1 cellular context compared by ENCODE assay signal in the genomic region with DNA sequence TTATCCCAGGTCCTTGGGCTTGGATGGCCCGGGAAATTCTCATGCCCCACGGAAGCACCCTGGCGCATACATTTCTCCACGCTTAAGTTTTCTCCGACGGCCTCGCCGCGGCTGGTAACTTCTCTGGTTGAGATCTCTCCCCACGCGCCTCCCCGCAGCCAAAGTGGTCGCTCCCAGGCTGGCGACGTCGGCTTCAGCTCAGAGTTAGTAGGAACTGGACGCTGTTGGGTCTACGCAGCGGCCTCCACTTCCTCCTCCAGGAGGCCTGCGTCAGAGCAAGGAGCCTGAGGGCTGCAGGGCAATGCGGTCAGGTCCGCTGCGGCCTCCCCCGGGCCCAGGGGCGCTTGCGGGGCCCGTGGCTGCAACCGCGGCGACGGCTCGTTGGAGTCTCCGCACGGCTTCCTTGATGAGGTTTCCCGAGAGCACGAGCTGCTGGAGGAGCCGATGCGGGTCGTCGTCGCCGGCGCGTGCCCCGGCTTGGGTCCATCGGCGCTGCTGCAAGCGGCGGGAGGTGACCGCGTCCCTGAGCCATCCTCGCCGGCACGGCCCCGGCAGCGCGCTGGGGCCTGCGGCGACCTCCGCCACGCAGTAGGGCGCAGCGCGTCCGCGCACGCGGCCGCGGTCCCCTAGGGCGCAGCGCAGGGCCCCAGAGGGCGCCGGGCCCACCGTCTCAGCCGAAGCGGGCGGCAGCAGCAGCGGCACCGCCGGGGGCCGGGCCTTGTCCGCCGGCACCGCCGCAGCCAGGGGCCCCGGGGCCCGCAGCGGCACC.
TF ChIP-seq lines count a peak whose summit lies in the region.

No MANE protein-coding gene starts in this region.

TF ChIP-seq in HepG2, 621 proteins besides CTCF, POLR2A, EP300 and RAD21 (continues in another document):
- TF ChIP-seq AGO1 (IDR thresholded peaks at IDR 0.05; ENCODE audit: low read depth, low read length, poor library complexity, severe bottlenecking) (peak; percentile 10), ZNF256 (CRISPR knock-in tag; conservative IDR thresholded peaks at IDR 0.05) (no peak), ZBTB20 (CRISPR knock-in tag; IDR thresholded peaks at IDR 0.05; ENCODE audit: borderline replicate concordance, low read depth) (no peak), ZNF576 (CRISPR knock-in tag; IDR thresholded peaks at IDR 0.05) (no peak), NFE2L2 (IDR thresholded peaks at IDR 0.05; ENCODE audit: low read length) (no peak), ZBTB26 (CRISPR knock-in tag; IDR thresholded peaks at IDR 0.05; ENCODE audit: borderline replicate concordance) (no peak), TEAD3 (CRISPR knock-in tag; optimal IDR thresholded peaks at IDR 0.05; ENCODE audit: borderline replicate concordance) (no peak), ZNF652 (CRISPR knock-in tag; IDR thresholded peaks at IDR 0.05; ENCODE audit: borderline replicate concordance, low read depth) (no peak), ZNF329 (CRISPR knock-in tag; IDR thresholded peaks at IDR 0.05; ENCODE audit: low read depth) (0 out of 2 replicates have a peak, but pooled peaks have one; percentile 46), DNMT3B (CRISPR knock-in tag; conservative IDR thresholded peaks at IDR 0.05) (no peak), ZNF777 (CRISPR knock-in tag; IDR thresholded peaks at IDR 0.05) (peak; percentile 72), ZNF282 (IDR thresholded peaks at IDR 0.05; ENCODE audit: partially characterized antibody) (no peak), DMAP1 (CRISPR knock-in tag; IDR thresholded peaks at IDR 0.05) (no peak), GLI4 (CRISPR knock-in tag; IDR thresholded peaks at IDR 0.05; ENCODE audit: borderline replicate concordance) (0 out of 2 replicates have a peak, but pooled peaks have one; percentile 36), NRL (CRISPR knock-in tag; IDR thresholded peaks at IDR 0.05; ENCODE audit: borderline replicate concordance) (peak; percentile 84), ZNF225 (CRISPR knock-in tag; IDR thresholded peaks at IDR 0.05) (0 out of 2 replicates have a peak, but pooled peaks have one; percentile 72), HMG20B (CRISPR knock-in tag; conservative IDR thresholded peaks at IDR 0.05) (no peak), RORA (CRISPR knock-in tag; IDR thresholded peaks at IDR 0.05) (no peak), KDM5A (IDR thresholded peaks at IDR 0.05; ENCODE audit: borderline replicate concordance, low read length) (0 out of 2 replicates have a peak, but pooled peaks have one; percentile 8), ZNF333 (CRISPR knock-in tag; IDR thresholded peaks at IDR 0.05; ENCODE audit: borderline replicate concordance) (no peak), NFIB (CRISPR knock-in tag; IDR thresholded peaks at IDR 0.05; ENCODE audit: borderline replicate concordance) (no peak), GPN1 (CRISPR knock-in tag; IDR thresholded peaks at IDR 0.05; ENCODE audit: borderline replicate concordance) (no peak), FOXP4 (CRISPR knock-in tag; IDR thresholded peaks at IDR 0.05) (no peak), RXRB (CRISPR knock-in tag; IDR thresholded peaks at IDR 0.05; ENCODE audit: borderline replicate concordance) (0 out of 2 replicates have a peak, but pooled peaks have one; percentile 11), GABPB1 (CRISPR knock-in tag; IDR thresholded peaks at IDR 0.05) (0 out of 2 replicates have a peak, but pooled peaks have one; percentile 41), HHEX (CRISPR knock-in tag; IDR thresholded peaks at IDR 0.05) (no peak), HNRNPLL (IDR thresholded peaks at IDR 0.05; ENCODE audit: low read depth, low read length, poor library complexity, severe bottlenecking) (peak; percentile 49), HOXA7 (CRISPR knock-in tag; IDR thresholded peaks at IDR 0.05) (0 out of 2 replicates have a peak, but pooled peaks have one; percentile 3), ATRX (CRISPR knock-in tag; IDR thresholded peaks at IDR 0.05; ENCODE audit: borderline replicate concordance) (no peak)
- TF ChIP-seq, protein P1, sequence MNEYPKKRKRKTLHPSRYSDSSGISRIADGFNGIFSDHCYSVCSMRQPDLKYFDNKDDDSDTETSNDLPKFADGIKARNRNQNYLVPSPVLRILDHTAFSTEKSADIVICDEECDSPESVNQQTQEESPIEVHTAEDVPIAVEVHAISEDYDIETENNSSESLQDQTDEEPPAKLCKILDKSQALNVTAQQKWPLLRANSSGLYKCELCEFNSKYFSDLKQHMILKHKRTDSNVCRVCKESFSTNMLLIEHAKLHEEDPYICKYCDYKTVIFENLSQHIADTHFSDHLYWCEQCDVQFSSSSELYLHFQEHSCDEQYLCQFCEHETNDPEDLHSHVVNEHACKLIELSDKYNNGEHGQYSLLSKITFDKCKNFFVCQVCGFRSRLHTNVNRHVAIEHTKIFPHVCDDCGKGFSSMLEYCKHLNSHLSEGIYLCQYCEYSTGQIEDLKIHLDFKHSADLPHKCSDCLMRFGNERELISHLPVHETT (CRISPR knock-in tag; conservative IDR thresholded peaks at IDR 0.05), result no peak
- TF ChIP-seq, protein P2, sequence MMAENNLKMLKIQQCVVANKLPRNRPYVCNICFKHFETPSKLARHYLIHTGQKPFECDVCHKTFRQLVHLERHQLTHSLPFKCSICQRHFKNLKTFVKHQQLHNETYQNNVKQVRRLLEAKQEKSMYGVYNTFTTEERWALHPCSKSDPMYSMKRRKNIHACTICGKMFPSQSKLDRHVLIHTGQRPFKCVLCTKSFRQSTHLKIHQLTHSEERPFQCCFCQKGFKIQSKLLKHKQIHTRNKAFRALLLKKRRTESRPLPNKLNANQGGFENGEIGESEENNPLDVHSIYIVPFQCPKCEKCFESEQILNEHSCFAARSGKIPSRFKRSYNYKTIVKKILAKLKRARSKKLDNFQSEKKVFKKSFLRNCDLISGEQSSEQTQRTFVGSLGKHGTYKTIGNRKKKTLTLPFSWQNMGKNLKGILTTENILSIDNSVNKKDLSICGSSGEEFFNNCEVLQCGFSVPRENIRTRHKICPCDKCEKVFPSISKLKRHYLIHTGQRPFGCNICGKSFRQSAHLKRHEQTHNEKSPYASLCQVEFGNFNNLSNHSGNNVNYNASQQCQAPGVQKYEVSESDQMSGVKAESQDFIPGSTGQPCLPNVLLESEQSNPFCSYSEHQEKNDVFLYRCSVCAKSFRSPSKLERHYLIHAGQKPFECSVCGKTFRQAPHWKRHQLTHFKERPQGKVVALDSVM (CRISPR knock-in tag; IDR thresholded peaks at IDR 0.05), result peak; percentile 64; the same call in 1 of the 2 replicates
- TF ChIP-seq, protein P3, sequence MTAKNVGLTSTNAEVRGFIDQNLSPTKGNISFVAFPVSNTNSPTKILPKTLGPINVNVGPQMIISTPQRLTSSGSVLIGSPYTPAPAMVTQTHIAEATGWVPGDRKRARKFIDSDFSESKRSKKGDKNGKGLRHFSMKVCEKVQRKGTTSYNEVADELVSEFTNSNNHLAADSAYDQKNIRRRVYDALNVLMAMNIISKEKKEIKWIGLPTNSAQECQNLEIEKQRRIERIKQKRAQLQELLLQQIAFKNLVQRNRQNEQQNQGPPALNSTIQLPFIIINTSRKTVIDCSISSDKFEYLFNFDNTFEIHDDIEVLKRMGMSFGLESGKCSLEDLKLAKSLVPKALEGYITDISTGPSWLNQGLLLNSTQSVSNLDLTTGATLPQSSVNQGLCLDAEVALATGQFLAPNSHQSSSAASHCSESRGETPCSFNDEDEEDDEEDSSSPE (CRISPR knock-in tag; IDR thresholded peaks at IDR 0.05), result no peak
- TF ChIP-seq, protein P4, sequence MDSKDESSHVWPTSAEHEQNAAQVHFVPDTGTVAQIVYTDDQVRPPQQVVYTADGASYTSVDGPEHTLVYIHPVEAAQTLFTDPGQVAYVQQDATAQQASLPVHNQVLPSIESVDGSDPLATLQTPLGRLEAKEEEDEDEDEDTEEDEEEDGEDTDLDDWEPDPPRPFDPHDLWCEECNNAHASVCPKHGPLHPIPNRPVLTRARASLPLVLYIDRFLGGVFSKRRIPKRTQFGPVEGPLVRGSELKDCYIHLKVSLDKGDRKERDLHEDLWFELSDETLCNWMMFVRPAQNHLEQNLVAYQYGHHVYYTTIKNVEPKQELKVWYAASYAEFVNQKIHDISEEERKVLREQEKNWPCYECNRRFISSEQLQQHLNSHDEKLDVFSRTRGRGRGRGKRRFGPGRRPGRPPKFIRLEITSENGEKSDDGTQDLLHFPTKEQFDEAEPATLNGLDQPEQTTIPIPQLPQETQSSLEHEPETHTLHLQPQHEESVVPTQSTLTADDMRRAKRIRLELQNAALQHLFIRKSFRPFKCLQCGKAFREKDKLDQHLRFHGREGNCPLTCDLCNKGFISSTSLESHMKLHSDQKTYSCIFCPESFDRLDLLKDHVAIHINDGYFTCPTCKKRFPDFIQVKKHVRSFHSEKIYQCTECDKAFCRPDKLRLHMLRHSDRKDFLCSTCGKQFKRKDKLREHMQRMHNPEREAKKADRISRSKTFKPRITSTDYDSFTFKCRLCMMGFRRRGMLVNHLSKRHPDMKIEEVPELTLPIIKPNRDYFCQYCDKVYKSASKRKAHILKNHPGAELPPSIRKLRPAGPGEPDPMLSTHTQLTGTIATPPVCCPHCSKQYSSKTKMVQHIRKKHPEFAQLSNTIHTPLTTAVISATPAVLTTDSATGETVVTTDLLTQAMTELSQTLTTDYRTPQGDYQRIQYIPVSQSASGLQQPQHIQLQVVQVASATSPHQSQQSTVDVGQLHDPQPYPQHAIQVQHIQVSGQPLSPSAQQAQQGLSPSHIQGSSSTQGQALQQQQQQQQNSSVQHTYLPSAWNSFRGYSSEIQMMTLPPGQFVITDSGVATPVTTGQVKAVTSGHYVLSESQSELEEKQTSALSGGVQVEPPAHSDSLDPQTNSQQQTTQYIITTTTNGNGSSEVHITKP (CRISPR knock-in tag; IDR thresholded peaks at IDR 0.05; ENCODE audit: low read depth), result peak; percentile 93
- TF ChIP-seq, protein P5, sequence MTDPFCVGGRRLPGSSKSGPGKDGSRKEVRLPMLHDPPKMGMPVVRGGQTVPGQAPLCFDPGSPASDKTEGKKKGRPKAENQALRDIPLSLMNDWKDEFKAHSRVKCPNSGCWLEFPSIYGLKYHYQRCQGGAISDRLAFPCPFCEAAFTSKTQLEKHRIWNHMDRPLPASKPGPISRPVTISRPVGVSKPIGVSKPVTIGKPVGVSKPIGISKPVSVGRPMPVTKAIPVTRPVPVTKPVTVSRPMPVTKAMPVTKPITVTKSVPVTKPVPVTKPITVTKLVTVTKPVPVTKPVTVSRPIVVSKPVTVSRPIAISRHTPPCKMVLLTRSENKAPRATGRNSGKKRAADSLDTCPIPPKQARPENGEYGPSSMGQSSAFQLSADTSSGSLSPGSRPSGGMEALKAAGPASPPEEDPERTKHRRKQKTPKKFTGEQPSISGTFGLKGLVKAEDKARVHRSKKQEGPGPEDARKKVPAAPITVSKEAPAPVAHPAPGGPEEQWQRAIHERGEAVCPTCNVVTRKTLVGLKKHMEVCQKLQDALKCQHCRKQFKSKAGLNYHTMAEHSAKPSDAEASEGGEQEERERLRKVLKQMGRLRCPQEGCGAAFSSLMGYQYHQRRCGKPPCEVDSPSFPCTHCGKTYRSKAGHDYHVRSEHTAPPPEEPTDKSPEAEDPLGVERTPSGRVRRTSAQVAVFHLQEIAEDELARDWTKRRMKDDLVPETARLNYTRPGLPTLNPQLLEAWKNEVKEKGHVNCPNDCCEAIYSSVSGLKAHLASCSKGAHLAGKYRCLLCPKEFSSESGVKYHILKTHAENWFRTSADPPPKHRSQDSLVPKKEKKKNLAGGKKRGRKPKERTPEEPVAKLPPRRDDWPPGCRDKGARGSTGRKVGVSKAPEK (CRISPR knock-in tag; IDR thresholded peaks at IDR 0.05; ENCODE audit: borderline replicate concordance), result no peak
- TF ChIP-seq, protein P6, sequence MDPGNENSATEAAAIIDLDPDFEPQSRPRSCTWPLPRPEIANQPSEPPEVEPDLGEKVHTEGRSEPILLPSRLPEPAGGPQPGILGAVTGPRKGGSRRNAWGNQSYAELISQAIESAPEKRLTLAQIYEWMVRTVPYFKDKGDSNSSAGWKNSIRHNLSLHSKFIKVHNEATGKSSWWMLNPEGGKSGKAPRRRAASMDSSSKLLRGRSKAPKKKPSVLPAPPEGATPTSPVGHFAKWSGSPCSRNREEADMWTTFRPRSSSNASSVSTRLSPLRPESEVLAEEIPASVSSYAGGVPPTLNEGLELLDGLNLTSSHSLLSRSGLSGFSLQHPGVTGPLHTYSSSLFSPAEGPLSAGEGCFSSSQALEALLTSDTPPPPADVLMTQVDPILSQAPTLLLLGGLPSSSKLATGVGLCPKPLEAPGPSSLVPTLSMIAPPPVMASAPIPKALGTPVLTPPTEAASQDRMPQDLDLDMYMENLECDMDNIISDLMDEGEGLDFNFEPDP (CRISPR knock-in tag; conservative IDR thresholded peaks at IDR 0.05), result no peak
- TF ChIP-seq, protein P7, sequence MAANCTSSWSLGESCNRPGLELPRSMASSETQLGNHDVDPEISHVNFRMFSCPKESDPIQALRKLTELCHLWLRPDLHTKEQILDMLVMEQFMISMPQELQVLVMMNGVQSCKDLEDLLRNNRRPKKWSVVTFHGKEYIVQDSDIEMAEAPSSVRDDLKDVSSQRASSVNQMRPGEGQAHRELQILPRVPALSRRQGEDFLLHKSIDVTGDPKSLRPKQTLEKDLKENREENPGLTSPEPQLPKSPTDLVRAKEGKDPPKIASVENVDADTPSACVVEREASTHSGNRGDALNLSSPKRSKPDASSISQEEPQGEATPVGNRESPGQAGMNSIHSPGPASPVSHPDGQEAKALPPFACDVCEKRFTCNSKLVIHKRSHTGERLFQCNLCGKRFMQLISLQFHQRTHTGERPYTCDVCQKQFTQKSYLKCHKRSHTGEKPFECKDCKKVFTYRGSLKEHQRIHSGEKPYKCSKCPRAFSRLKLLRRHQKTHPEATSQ (CRISPR knock-in tag; IDR thresholded peaks at IDR 0.05; ENCODE audit: borderline replicate concordance), result no peak
- TF ChIP-seq, protein P8, sequence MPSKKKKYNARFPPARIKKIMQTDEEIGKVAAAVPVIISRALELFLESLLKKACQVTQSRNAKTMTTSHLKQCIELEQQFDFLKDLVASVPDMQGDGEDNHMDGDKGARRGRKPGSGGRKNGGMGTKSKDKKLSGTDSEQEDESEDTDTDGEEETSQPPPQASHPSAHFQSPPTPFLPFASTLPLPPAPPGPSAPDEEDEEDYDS (CRISPR knock-in tag; IDR thresholded peaks at IDR 0.05), result no peak
